Comparison of ENCODE assay signal across 25 cellular contexts in genomic region chr13:39281539-39282150, GRCh38.
A peak's percentile ranks its signal among the peaks of the same experiment; 100 is the strongest.
DNase-seq lines count a peak whose midpoint lies in the region; ATAC-seq and TF ChIP-seq lines count a peak whose summit lies in the region.
"Had no signal": no experiment of that assay in that cellular context is flagged by ENCODE, and none has a peak within 500 bp of the region (broad histone marks: within the 10 kb centered on the region; RNA-seq: fewer than 3 reads in every experiment).

No MANE protein-coding gene starts in this region.

- no peak overlapping the region for H3K56ac ChIP-seq in mesendoderm (ENCODE audit: low read length)

- no peak for TF ChIP-seq CTCF in fibroblast of pulmonary artery (IDR thresholded peaks at IDR 0.05; ENCODE audit: low read length, missing control alignments)

- H3K4me3 ChIP-seq in fibroblast of pulmonary artery (replicated peaks; ENCODE audit: low read depth, low read length) (no peak overlapping the region), mesendoderm (ENCODE audit: low read length) (no peak overlapping the region)
- H3K4me3 ChIP-seq: A549, colonic mucosa, heart left ventricle, prostate gland, transverse colon had no signal

- no CpG with 5 or more reads among the region's 1 CpG for WGBS in mesendoderm (ENCODE audit: extremely low coverage, insufficient coverage, low lambda C conversion rate)

- no peak overlapping the region for H3K18ac ChIP-seq in mesendoderm (ENCODE audit: low read length)

- H3K27me3 ChIP-seq in mesendoderm (ENCODE audit: insufficient read depth, low read length, poor library complexity): no peaks in the 10 kb centered on the region
- H3K27me3 ChIP-seq: colonic mucosa, heart left ventricle, transverse colon had no signal

- H4K5ac ChIP-seq in mesendoderm (ENCODE audit: low read length): no peak overlapping the region

- no peak for ATAC-seq in GM18907 (IDR thresholded peaks at IDR 0.05; ENCODE audit: unreplicated experiment)
- ATAC-seq: A549; naive thymus-derived CD4-positive, alpha-beta T cell; WTC11 had no signal

- H3K36me3 ChIP-seq in mesendoderm (ENCODE audit: control insufficient read depth, insufficient read depth, low read length): no peaks in the 10 kb centered on the region
- H3K36me3 ChIP-seq: colonic mucosa, heart left ventricle, prostate gland, transverse colon had no signal

- H2BK5ac ChIP-seq in mesendoderm (ENCODE audit: low read length): no peak overlapping the region

- no peak overlapping the region for H3K4ac ChIP-seq in mesendoderm (ENCODE audit: low read depth, low read length)

- DNase-seq in CMK (ENCODE audit: low read depth): peak; percentile 30
- peak; percentile 6 for DNase-seq in MV-4-11 (lab: John Stamatoyannopoulos, UW)
- DNase-seq in fibroblast of pulmonary artery (ENCODE audit: low read depth): peak; percentile 11
- peak; percentile 80 for DNase-seq in mesendoderm
- DNase-seq in SHP77 treated with DMSO at 0.1 percent for 48 hours (lab: John Stamatoyannopoulos, UW): no peak
- DNase-seq in AG08395 (ENCODE audit: low spot score): no peak
- DNase-seq in cerebellum (ENCODE audit: low spot score): no peak
- DNase-seq: activated CD4-positive, alpha-beta T cell treated with anti-CD3 and anti-CD28 coated beads, Interleukin-2, amount 10 ng/mL, durations not matched to agents 7 days and 5 days; activated naive CD4-positive, alpha-beta T cell treated with Interleukin-2 at 50 U/mL for 16 hours; CD8-positive, alpha-beta memory T cell; colonic mucosa; DMS79; effector CD8-positive, alpha-beta T cell; foreskin fibroblast; heart left ventricle; HFFc6; naive thymus-derived CD4-positive, alpha-beta T cell; NCI-H1436 treated with DMSO at 0.1 percent for 48 hours; NCI-H510A; transverse colon had no signal

- no peaks in the 10 kb centered on the region for H3K79me1 ChIP-seq in mesendoderm (ENCODE audit: low read length)

- no peak overlapping the region for H2AK5ac ChIP-seq in mesendoderm (ENCODE audit: low read length)

- no peak overlapping the region for H2BK120ac ChIP-seq in mesendoderm (ENCODE audit: low read depth, low read length)

- no peak overlapping the region for H4K8ac ChIP-seq in mesendoderm (ENCODE audit: low read depth, low read length)

- no peak overlapping the region for H2BK15ac ChIP-seq in mesendoderm (replicated peaks; ENCODE audit: low read depth)

- no peak overlapping the region for H3K27ac ChIP-seq in mesendoderm (ENCODE audit: low read depth, low read length)
- H3K27ac ChIP-seq: A549, colonic mucosa, KMS-11, prostate gland, transverse colon had no signal

- no peak overlapping the region for H3K4me2 ChIP-seq in mesendoderm (ENCODE audit: low read length)
- H3K4me2 ChIP-seq: A549, KMS-11 had no signal

- H3K23ac ChIP-seq in mesendoderm (ENCODE audit: low read length): no peak overlapping the region

- no peak overlapping the region for H3K9ac ChIP-seq in mesendoderm (ENCODE audit: low read length)
- H3K9ac ChIP-seq: KMS-11 had no signal

- no peaks in the 10 kb centered on the region for H3K79me2 ChIP-seq in mesendoderm (ENCODE audit: control insufficient read depth, insufficient read depth, low read length)

- H3K4me1 ChIP-seq in mesendoderm (ENCODE audit: control insufficient read depth, low read depth, low read length): no peaks in the 10 kb centered on the region
- H3K4me1 ChIP-seq: colonic mucosa, prostate gland had no signal

Comparison
In these comparisons a context has a peak if more than half of its experiments do, and no peak if none do; other contexts are left out.
1. DNase-seq: peak in CMK (single experiment), MV-4-11 (single experiment), fibroblast of pulmonary artery (single experiment) and mesendoderm (single experiment); none in SHP77 treated with DMSO at 0.1 percent for 48 hours (single experiment), AG08395 (single experiment) and cerebellum (single experiment).